ENCODE assay signal across 9 cellular contexts in genomic region chr13:28568286-28568685, GRCh38.
DNase-seq lines count a peak whose midpoint lies in the region; ATAC-seq and TF ChIP-seq lines count a peak whose summit lies in the region.
"Had no signal": no experiment of that assay in that cellular context is flagged by ENCODE, and none has a peak within 500 bp of the region (broad histone marks: within the 10 kb centered on the region; RNA-seq: fewer than 3 reads in every experiment).

No MANE protein-coding gene starts in this region.

- H3K27ac ChIP-seq in adrenal gland: no peak overlapping the region
- H3K27ac ChIP-seq in CD4-positive, alpha-beta memory T cell (ENCODE audit: low read depth, low read length): no peak overlapping the region
- H3K27ac ChIP-seq: thoracic aorta had no signal

- TF ChIP-seq CTCF in adrenal gland (IDR thresholded peaks at IDR 0.05) (no peak), progenitor cell of endocrine pancreas (IDR thresholded peaks at IDR 0.05; ENCODE audit: unreplicated experiment) (no peak)

- peak; percentile 63 for ATAC-seq in HG03066 (IDR thresholded peaks at IDR 0.05; ENCODE audit: low read depth, unreplicated experiment)

- H3K4me3 ChIP-seq in adrenal gland: no peak overlapping the region
- no peak overlapping the region for H3K4me3 ChIP-seq in CD4-positive, alpha-beta memory T cell (ENCODE audit: low read length in 2 of 2)
- H3K4me3 ChIP-seq: thoracic aorta had no signal

- H3K9me3 ChIP-seq in adrenal gland (replicated peaks in 1 of 3): no peaks in the 10 kb centered on the region
- H3K9me3 ChIP-seq in CD4-positive, alpha-beta memory T cell (ENCODE audit: control insufficient read depth in 1 of 2, low read length in 2 of 2): no peaks in the 10 kb centered on the region
- H3K9me3 ChIP-seq: thoracic aorta had no signal

- WGBS in adrenal gland, 4 donors: 51 to 83% (median 60%) methylated on average over 1 to 3 of the region's 3 CpGs

- no peak overlapping the region for H3K27ac Mint-ChIP-seq in CD4-positive, alpha-beta memory T cell
- no peak overlapping the region for H3K27ac Mint-ChIP-seq in progenitor cell of endocrine pancreas

- H3K9me3 Mint-ChIP-seq in CD4-positive, alpha-beta memory T cell: peaks cover 0 to 3% (median 0%) of the 10 kb centered on the region in 8 donors
- H3K9me3 Mint-ChIP-seq in progenitor cell of endocrine pancreas (ENCODE audit: low read depth): no peaks in the 10 kb centered on the region

- H3K4me3 Mint-ChIP-seq in CD4-positive, alpha-beta memory T cell: no peak overlapping the region
- H3K4me3 Mint-ChIP-seq in progenitor cell of endocrine pancreas (ENCODE audit: low read depth): no peak overlapping the region

- POLR2A ChIA-PET in CD4-positive, alpha-beta memory T cell (lab: Charles Lee; ENCODE audit: partially characterized antibody): no interaction called here

- CTCF ChIA-PET in CD4-positive, alpha-beta memory T cell (lab: Charles Lee; ENCODE audit: partially characterized antibody): no interaction called here

- H3K4me1 Mint-ChIP-seq in CD4-positive, alpha-beta memory T cell: no peaks in the 10 kb centered on the region
- no peaks in the 10 kb centered on the region for H3K4me1 Mint-ChIP-seq in progenitor cell of endocrine pancreas (ENCODE audit: low read depth)

- H3K36me3 ChIP-seq in adrenal gland (replicated peaks in 1 of 2): no peaks in the 10 kb centered on the region
- H3K36me3 ChIP-seq in CD4-positive, alpha-beta memory T cell (ENCODE audit: insufficient read depth, low read length): no peaks in the 10 kb centered on the region
- H3K36me3 ChIP-seq: thoracic aorta had no signal

- no peaks in the 10 kb centered on the region for H3K4me1 ChIP-seq in adrenal gland (replicated peaks in 1 of 2)
- H3K4me1 ChIP-seq in CD4-positive, alpha-beta memory T cell (ENCODE audit: insufficient read depth, low read length): no peaks in the 10 kb centered on the region

- H3K36me3 Mint-ChIP-seq in CD4-positive, alpha-beta memory T cell: no peaks in the 10 kb centered on the region
- no peaks in the 10 kb centered on the region for H3K36me3 Mint-ChIP-seq in progenitor cell of endocrine pancreas (ENCODE audit: insufficient read depth)

- intact Hi-C loops in adrenal gland (cut with DNase I): no loop called here
- intact Hi-C loops in CD4-positive, alpha-beta memory T cell (cut with micrococcal nuclease): no loop called here

- peak; percentile 25 for DNase-seq in EL
- DNase-seq in adrenal gland: peak; percentile 30 to 84 (median 60)
- DNase-seq in mucosa of gallbladder (ENCODE audit: low spot score): peak; percentile 39
- DNase-seq in CD4-positive, alpha-beta memory T cell: no peak
- DNase-seq in mesenteric fat pad (ENCODE audit: low spot score): no peak
- no peak for DNase-seq in cerebellar cortex (ENCODE audit: low spot score)
- no peak for DNase-seq in progenitor cell of endocrine pancreas (ENCODE audit: low spot score, unreplicated experiment)

- TF ChIP-seq POLR2A in adrenal gland (IDR thresholded peaks at IDR 0.05): no peak

- no peaks in the 10 kb centered on the region for H3K27me3 ChIP-seq in adrenal gland
- H3K27me3 ChIP-seq in CD4-positive, alpha-beta memory T cell (ENCODE audit: insufficient read depth, low read length): no peaks in the 10 kb centered on the region

- peaks cover 0 to 1% of the 10 kb centered on the region in 2 donors for H3K27me3 Mint-ChIP-seq in CD4-positive, alpha-beta memory T cell
- H3K27me3 Mint-ChIP-seq in progenitor cell of endocrine pancreas: peaks cover 24% of the 10 kb centered on the region

Comparison
In these comparisons a context has a peak if more than half of its experiments do, and no peak if none do; other contexts are left out.
1. DNase-seq: peak in EL (single experiment), adrenal gland (7 of 7) and mucosa of gallbladder (single experiment); none in CD4-positive, alpha-beta memory T cell (0 of 5), mesenteric fat pad (single experiment), cerebellar cortex (single experiment) and progenitor cell of endocrine pancreas (single experiment).